Comparison of ENCODE assay signal across 8 cellular contexts in the genomic region with DNA sequence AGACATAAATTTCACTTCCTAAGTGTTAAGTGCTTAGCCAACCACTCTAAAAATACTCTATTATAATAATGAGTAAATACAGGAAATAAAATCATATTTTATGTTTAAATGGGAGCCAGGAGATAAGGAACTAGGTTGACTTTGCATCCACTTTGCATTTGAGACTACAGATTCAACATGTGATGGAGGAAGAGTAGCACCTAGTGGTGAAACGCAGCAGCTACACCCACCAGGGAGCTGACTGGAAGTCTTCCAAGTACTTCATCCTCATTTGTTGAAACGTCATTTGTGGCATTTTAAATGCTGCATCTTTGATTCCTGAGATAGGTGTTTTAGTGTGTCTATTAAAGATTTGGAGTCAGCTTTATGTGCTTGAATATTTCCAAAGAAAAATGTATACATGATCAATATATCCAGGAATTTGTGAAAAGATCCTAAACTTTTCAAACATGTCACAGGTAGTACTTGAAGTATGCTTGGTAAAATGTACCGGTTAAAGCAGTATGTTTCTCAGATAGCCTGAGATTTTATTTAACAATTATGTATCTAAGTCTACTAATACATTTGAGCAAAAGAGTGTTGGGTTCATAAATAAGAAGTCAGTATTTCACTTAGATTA. TPM values are rescaled to one million over a fixed set of nuclear protein-coding genes. Genes with fewer than 3 reads are reported as not detected.
DNase-seq lines count a peak whose midpoint lies in the region; ATAC-seq and TF ChIP-seq lines count a peak whose summit lies in the region.

No MANE protein-coding gene starts in this region.

- no peaks in the 10 kb centered on the region for H3K4me1 Mint-ChIP-seq in HFFc6 (ENCODE audit: low read depth)
- no peaks in the 10 kb centered on the region for H3K4me1 Mint-ChIP-seq in activated naive CD8-positive, alpha-beta T cell treated with anti-CD3 and anti-CD28 coated beads, Interleukin-2, amount 10 ng/mL, durations not matched to agents 7 days and 5 days

- H3K27ac Mint-ChIP-seq in HFFc6, result no peak overlapping the region
- no peak overlapping the region for H3K27ac Mint-ChIP-seq in activated naive CD8-positive, alpha-beta T cell treated with anti-CD3 and anti-CD28 coated beads, Interleukin-2, amount 10 ng/mL, durations not matched to agents 7 days and 5 days

- intact Hi-C loops in Right ventricle myocardium superior (cut with DNase I), result loop anchor here (5.0 to 10.0 kb wide), 3 partner anchors 236 to 1031 kb away; no protein-coding TSS in a partner anchor

- ATAC-seq in activated naive CD8-positive, alpha-beta T cell treated with anti-CD3 and anti-CD28 coated beads, Interleukin-2, amount 10 ng/mL, durations not matched to agents 7 days and 5 days (ENCODE audit: low read depth), result peak; percentile 78
- peak; percentile 91 for ATAC-seq in Right ventricle myocardium superior (ENCODE audit: poor library complexity)

- DNase-seq in HFFc6 (peak; percentile 70), NB4 (ENCODE audit: low read depth) (peak; percentile 84), SKM-1 (lab: John Stamatoyannopoulos, UW; ENCODE audit: unreplicated experiment) (peak; percentile 84), Right ventricle myocardium superior (peak; percentile 56), retina (peak; percentile 61), cortex of kidney (lab: John Stamatoyannopoulos, UW) (no peak)
- DNase-seq in activated naive CD8-positive, alpha-beta T cell treated with anti-CD3 and anti-CD28 coated beads, Interleukin-2, amount 10 ng/mL, durations not matched to agents 7 days and 5 days, result peak; percentile 40

- H3K4me3 ChIP-seq in NB4 (ENCODE audit: low read depth, low read length), result no peak overlapping the region

- H3K36me3 Mint-ChIP-seq in HFFc6 (ENCODE audit: low read depth), result no peaks in the 10 kb centered on the region
- H3K36me3 Mint-ChIP-seq in activated naive CD8-positive, alpha-beta T cell treated with anti-CD3 and anti-CD28 coated beads, Interleukin-2, amount 10 ng/mL, durations not matched to agents 7 days and 5 days, result peaks cover 2% of the 10 kb centered on the region

- peaks cover 10% of the 10 kb centered on the region for H3K9me3 Mint-ChIP-seq in HFFc6
- peaks cover 8% of the 10 kb centered on the region for H3K9me3 Mint-ChIP-seq in activated naive CD8-positive, alpha-beta T cell treated with anti-CD3 and anti-CD28 coated beads, Interleukin-2, amount 10 ng/mL, durations not matched to agents 7 days and 5 days

- no peak for TF ChIP-seq POLR2A in NB4 (IDR thresholded peaks at IDR 0.05; ENCODE audit: extremely low read depth, insufficient read length)

- POLR2A ChIA-PET in activated naive CD8-positive, alpha-beta T cell treated with anti-CD3 and anti-CD28 coated beads, Interleukin-2, amount 10 ng/mL, durations not matched to agents 7 days and 5 days (lab: Charles Lee), result interaction anchor here (0.8 kb wide), 1 partner anchor 1211 kb away, joined by 3 read pairs; no protein-coding TSS in a partner anchor

- no peak overlapping the region for H3K4me3 Mint-ChIP-seq in HFFc6
- no peak overlapping the region for H3K4me3 Mint-ChIP-seq in activated naive CD8-positive, alpha-beta T cell treated with anti-CD3 and anti-CD28 coated beads, Interleukin-2, amount 10 ng/mL, durations not matched to agents 7 days and 5 days

- H3K27me3 Mint-ChIP-seq in HFFc6 (ENCODE audit: insufficient read depth), result peaks cover 4% of the 10 kb centered on the region
- H3K27me3 Mint-ChIP-seq in activated naive CD8-positive, alpha-beta T cell treated with anti-CD3 and anti-CD28 coated beads, Interleukin-2, amount 10 ng/mL, durations not matched to agents 7 days and 5 days, result peaks cover 5% of the 10 kb centered on the region

- TF ChIP-seq CTCF in GM12874 (IDR thresholded peaks at IDR 0.05; ENCODE audit: insufficient read depth, low read depth, low read length) (peak; percentile 97), HFFc6 (IDR thresholded peaks at IDR 0.05) (peak; percentile 99), NB4 (IDR thresholded peaks at IDR 0.05; ENCODE audit: low read depth, low read length) (peak; percentile 99)

RNA-seq across cellular contexts. Expression of a gene that starts 17.4 kb away (rescaled TPM):
- 1 to 10 TPM in 2 of 6 experiments, under 1 TPM in 4; 0.66 to 3.4 (median 0.90) TPM for total RNA-seq in HFFc6 (2021; fragmentation: NEBNext Ultra II Directional; extraction: Animal tissue kit (Norgen Biotek cat#: 25700))
- total RNA-seq in activated naive CD8-positive, alpha-beta T cell treated with anti-CD3 and anti-CD28 coated beads, Interleukin-2, amount 10 ng/mL, durations not matched to agents 7 days and 5 days, result 1 to 10 TPM; 6.1 to 6.5 TPM
- 34.7 TPM for total RNA-seq in Right ventricle myocardium superior

RNA-seq across cellular contexts. Expression of a gene that starts 44.7 kb away (rescaled TPM):
- total RNA-seq in HFFc6 (2021; fragmentation: NEBNext Ultra II Directional; extraction: Animal tissue kit (Norgen Biotek cat#: 25700)), result not detected
- total RNA-seq in activated naive CD8-positive, alpha-beta T cell treated with anti-CD3 and anti-CD28 coated beads, Interleukin-2, amount 10 ng/mL, durations not matched to agents 7 days and 5 days, result not detected
- total RNA-seq in Right ventricle myocardium superior, result not detected
